ENCODE assay signal across 10 cellular contexts in genomic region chr19:18809149-18809978, GRCh38. TPM values are rescaled to one million over a fixed set of nuclear protein-coding genes. Genes with fewer than 3 reads are reported as not detected.
DNase-seq lines count a peak whose midpoint lies in the region; ATAC-seq and TF ChIP-seq lines count a peak whose summit lies in the region.
"Had no signal": no experiment of that assay in that cellular context is flagged by ENCODE, and none has a peak within 500 bp of the region (broad histone marks: within the 10 kb centered on the region; RNA-seq: fewer than 3 reads in every experiment).

No MANE protein-coding gene starts in this region.

- ATAC-seq in GM18505 (IDR thresholded peaks at IDR 0.05; ENCODE audit: unreplicated experiment) (no peak), HG03442 (IDR thresholded peaks at IDR 0.05; ENCODE audit: unreplicated experiment) (no peak)

- 55 to 56% methylated on average over 15 of the region's 15 CpGs for WGBS in sigmoid colon, 2 donors

- no peaks in the 10 kb centered on the region for H3K4me1 ChIP-seq in sigmoid colon

- intact Hi-C loops in sigmoid colon (cut with DNase I): no loop called here

- TF ChIP-seq POLR2A in sigmoid colon (IDR thresholded peaks at IDR 0.05) (no peak), GM18505 (IDR thresholded peaks at IDR 0.05; ENCODE audit: borderline replicate concordance, extremely low read depth, insufficient read depth, insufficient read length) (no peak)

- peak overlapping the region; percentile 25 to 47 (median 34) for H3K27ac ChIP-seq in sigmoid colon

- peak in 1 of 4 donors; percentile 30 for TF ChIP-seq EP300 in sigmoid colon (IDR thresholded peaks at IDR 0.05)

- peaks cover 0 to 20% (median 0%) of the 10 kb centered on the region in 3 donors for H3K27me3 ChIP-seq in sigmoid colon

- H3K36me3 ChIP-seq in sigmoid colon: no peaks in the 10 kb centered on the region

- DNase-seq in Daoy (ENCODE audit: low read depth) (peak; percentile 56), RPMI7951 (ENCODE audit: low read depth) (peak; percentile 69), foreskin fibroblast (peak; percentile 82 to 93), sigmoid colon (peak; percentile 93), DMS153 (lab: John Stamatoyannopoulos, UW) (no peak), kidney tubule cell (ENCODE audit: low spot score) (no peak)
- DNase-seq: NCI-H187 had no signal

- TF ChIP-seq CTCF in foreskin fibroblast (IDR thresholded peaks at IDR 0.05; ENCODE audit: low read depth, low read length): no peak
- no peak for TF ChIP-seq CTCF in sigmoid colon (IDR thresholded peaks at IDR 0.05)

- H3K4me3 ChIP-seq in foreskin fibroblast (ENCODE audit: low read depth in 1 of 2, low read length in 2 of 2): no peak overlapping the region
- H3K4me3 ChIP-seq in sigmoid colon: no peak overlapping the region

- H3K9me3 ChIP-seq in sigmoid colon: no peaks in the 10 kb centered on the region

RNA-seq across cellular contexts. Expression of gene COMP, which starts 18.3 kb away (rescaled TPM):
- total RNA-seq in Daoy (2014; rRNA removed; shearing (Covaris generic)): not detected in 2 replicates
- total RNA-seq in RPMI7951 (2014; rRNA removed; shearing (Covaris generic)): 1.1 and 1.2 TPM in 2 replicates
- total RNA-seq in sigmoid colon: 1 to 10 TPM in 2 of 4 donors, under 1 TPM in 2; 0.54 to 6.9 (median 1.0) TPM
- polyA plus RNA-seq in sigmoid colon: under 1 TPM in 1 of 3 donors, not detected in 2; 0.22 TPM
- total RNA-seq: T-helper 2 cell treated with Interferon-gamma antibody and Interleukin-4, amounts not matched to agents 100 ng/mL and 5 ng/mL, for 36 hours had no signal

RNA-seq across cellular contexts. Expression of gene UPF1, which starts 22.4 kb away (rescaled TPM):
- 100 and 121 TPM in 2 replicates for total RNA-seq in Daoy (2014; rRNA removed; shearing (Covaris generic))
- total RNA-seq in RPMI7951 (2014; rRNA removed; shearing (Covaris generic)): 32.4 and 56.2 TPM in 2 replicates
- total RNA-seq in sigmoid colon: 10 to 100 TPM; 48.4 to 55.3 (median 49.0) TPM
- polyA plus RNA-seq in sigmoid colon: 10 to 100 TPM; 27.6 to 62.1 (median 31.4) TPM

Comparison
In these comparisons a context has a peak if more than half of its experiments do, and no peak if none do; other contexts are left out.
1. DNase-seq: peak in Daoy (single experiment), RPMI7951 (single experiment), foreskin fibroblast (2 of 2) and sigmoid colon (single experiment); none in DMS153 (single experiment) and kidney tubule cell (single experiment).